In the genomic region with DNA sequence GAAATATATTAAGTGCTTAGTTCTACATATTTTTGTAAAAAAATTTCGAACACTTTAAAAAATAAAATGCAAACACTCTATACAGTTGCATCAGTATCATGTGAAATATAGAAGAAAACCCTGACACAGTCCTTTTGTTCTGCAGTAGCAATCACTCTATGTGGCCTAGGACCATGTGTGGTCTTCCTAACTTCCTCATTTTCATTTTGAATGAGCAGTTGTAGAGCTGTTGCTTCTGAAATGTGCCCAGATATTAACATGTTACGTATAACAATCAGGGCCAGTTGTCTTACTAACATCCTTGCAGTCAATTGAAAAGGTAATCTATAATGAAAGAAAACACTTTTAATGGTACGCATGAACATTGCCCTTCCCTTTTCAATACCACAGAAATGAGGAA, we compare ENCODE assay signal across 10 cellular contexts.
DNase-seq lines count a peak whose midpoint lies in the region; ATAC-seq and TF ChIP-seq lines count a peak whose summit lies in the region.
"Had no signal": no experiment of that assay in that cellular context is flagged by ENCODE, and none has a peak within 500 bp of the region (broad histone marks: within the 10 kb centered on the region; RNA-seq: fewer than 3 reads in every experiment).

No MANE protein-coding gene starts in this region.

- H3K4me2 ChIP-seq in OCI-LY1 (ENCODE audit: low read length): no peak overlapping the region; the same call in 1 of the 2 replicates

- no peak overlapping the region for H3K4me3 ChIP-seq in OCI-LY1 (ENCODE audit: low read depth, low read length, poor library complexity, severe bottlenecking)

- ATAC-seq in stimulated activated naive CD8-positive, alpha-beta T cell treated with anti-CD3 and anti-CD28 coated beads, Interleukin-15, Interleukin-2, amounts not matched to agents 100 U/mL and 50 U/mL, for 24 hours: no peak
- peak; percentile 50 for ATAC-seq in HG03039 (IDR thresholded peaks at IDR 0.05; ENCODE audit: unreplicated experiment)
- ATAC-seq: HCT116 had no signal

- no peaks in the 10 kb centered on the region for H3K9me2 ChIP-seq in OCI-LY1 (ENCODE audit: low read depth, low read length)

- peaks cover 23% of the 10 kb centered on the region for H3K4me1 ChIP-seq in OCI-LY1 (ENCODE audit: insufficient read depth, low read length, severe bottlenecking)

- CTCF ChIA-PET in activated naive CD4-positive, alpha-beta T cell treated with anti-CD3 and anti-CD28 coated beads for 36 hours (lab: Charles Lee): interaction anchor here (1.4 kb wide), 1 partner anchor 24 kb away, joined by 5 read pairs; no protein-coding TSS in a partner anchor

- no peaks in the 10 kb centered on the region for H3K9me3 Mint-ChIP-seq in stimulated activated naive CD8-positive, alpha-beta T cell treated with anti-CD3 and anti-CD28 coated beads, Interleukin-15, Interleukin-2, amounts not matched to agents 100 ng/mL and 50 ng/mL, for 24 hours
- no peaks in the 10 kb centered on the region for H3K9me3 Mint-ChIP-seq in activated naive CD4-positive, alpha-beta T cell treated with anti-CD3 and anti-CD28 coated beads for 36 hours

- peak overlapping the region; percentile 45 for H3K27ac Mint-ChIP-seq in stimulated activated naive CD8-positive, alpha-beta T cell treated with anti-CD3 and anti-CD28 coated beads, Interleukin-15, Interleukin-2, amounts not matched to agents 100 ng/mL and 50 ng/mL, for 24 hours
- no peak overlapping the region for H3K27ac Mint-ChIP-seq in activated naive CD4-positive, alpha-beta T cell treated with anti-CD3 and anti-CD28 coated beads for 36 hours

- peaks cover 11% of the 10 kb centered on the region; the same call in 1 of the 2 replicates for H3K36me3 ChIP-seq in OCI-LY1 (ENCODE audit: insufficient read depth, low read length)

- H4K20me1 ChIP-seq in OCI-LY1 (ENCODE audit: insufficient read depth, low read length): no peaks in the 10 kb centered on the region

- intact Hi-C loops in activated naive CD4-positive, alpha-beta T cell treated with anti-CD3 and anti-CD28 coated beads for 36 hours (cut with micrococcal nuclease): no loop called here

- no peak overlapping the region for H2AFZ ChIP-seq in OCI-LY1 (ENCODE audit: low read length)

- H3K27me3 ChIP-seq in OCI-LY1 (ENCODE audit: insufficient read depth, low read length): no peaks in the 10 kb centered on the region

- peaks cover 54% of the 10 kb centered on the region for H3K4me1 Mint-ChIP-seq in stimulated activated naive CD8-positive, alpha-beta T cell treated with anti-CD3 and anti-CD28 coated beads, Interleukin-15, Interleukin-2, amounts not matched to agents 100 ng/mL and 50 ng/mL, for 24 hours (ENCODE audit: low read depth)
- peaks cover 41% of the 10 kb centered on the region for H3K4me1 Mint-ChIP-seq in activated naive CD4-positive, alpha-beta T cell treated with anti-CD3 and anti-CD28 coated beads for 36 hours (ENCODE audit: low read depth)

- H3K4me3 Mint-ChIP-seq in stimulated activated naive CD8-positive, alpha-beta T cell treated with anti-CD3 and anti-CD28 coated beads, Interleukin-15, Interleukin-2, amounts not matched to agents 100 ng/mL and 50 ng/mL, for 24 hours: peak overlapping the region; percentile 26
- H3K4me3 Mint-ChIP-seq in activated naive CD4-positive, alpha-beta T cell treated with anti-CD3 and anti-CD28 coated beads for 36 hours: no peak overlapping the region

- no peaks in the 10 kb centered on the region for H3K27me3 Mint-ChIP-seq in stimulated activated naive CD8-positive, alpha-beta T cell treated with anti-CD3 and anti-CD28 coated beads, Interleukin-15, Interleukin-2, amounts not matched to agents 100 ng/mL and 50 ng/mL, for 24 hours
- H3K27me3 Mint-ChIP-seq in activated naive CD4-positive, alpha-beta T cell treated with anti-CD3 and anti-CD28 coated beads for 36 hours (ENCODE audit: low read depth): no peaks in the 10 kb centered on the region

- H3F3A ChIP-seq in OCI-LY1 (ENCODE audit: insufficient read depth, low read length): no peaks in the 10 kb centered on the region

- no peak for TF ChIP-seq CTCF in OCI-LY1 (IDR thresholded peaks at IDR 0.05; ENCODE audit: low read length)

- H3K27ac ChIP-seq in OCI-LY1 (ENCODE audit: low read depth, low read length, poor library complexity, severe bottlenecking): peak overlapping the region; percentile 45

- no peaks in the 10 kb centered on the region for H3K9me3 ChIP-seq in OCI-LY1 (ENCODE audit: low read length)

- H3K79me2 ChIP-seq in OCI-LY1 (ENCODE audit: insufficient read depth, low read length): no peaks in the 10 kb centered on the region

- DNase-seq in stimulated activated naive CD8-positive, alpha-beta T cell treated with anti-CD3 and anti-CD28 coated beads, Interleukin-15, Interleukin-2, amounts not matched to agents 100 U/mL and 50 U/mL, for 24 hours: no peak
- DNase-seq in NCI-H1930 (lab: John Stamatoyannopoulos, UW) (no peak), activated gamma-delta T cell treated with Interleukin-2 at 50 U/mL for 16 hours (no peak), islet precursor cell (no peak)
- no peak for DNase-seq in activated naive CD4-positive, alpha-beta T cell treated with anti-CD3 and anti-CD28 coated beads for 36 hours
- DNase-seq: activated effector memory CD4-positive, alpha-beta T cell treated with Interleukin-2 at 50 U/mL for 16 hours had no signal

- H3K36me3 Mint-ChIP-seq in stimulated activated naive CD8-positive, alpha-beta T cell treated with anti-CD3 and anti-CD28 coated beads, Interleukin-15, Interleukin-2, amounts not matched to agents 100 ng/mL and 50 ng/mL, for 24 hours (ENCODE audit: low read depth): peaks cover 58% of the 10 kb centered on the region
- peaks cover 21% of the 10 kb centered on the region for H3K36me3 Mint-ChIP-seq in activated naive CD4-positive, alpha-beta T cell treated with anti-CD3 and anti-CD28 coated beads for 36 hours (ENCODE audit: low read depth)

- no peak overlapping the region for H3K9ac ChIP-seq in OCI-LY1 (ENCODE audit: low read length)
